23 cellular contexts compared by ENCODE assay signal in the genomic region with DNA sequence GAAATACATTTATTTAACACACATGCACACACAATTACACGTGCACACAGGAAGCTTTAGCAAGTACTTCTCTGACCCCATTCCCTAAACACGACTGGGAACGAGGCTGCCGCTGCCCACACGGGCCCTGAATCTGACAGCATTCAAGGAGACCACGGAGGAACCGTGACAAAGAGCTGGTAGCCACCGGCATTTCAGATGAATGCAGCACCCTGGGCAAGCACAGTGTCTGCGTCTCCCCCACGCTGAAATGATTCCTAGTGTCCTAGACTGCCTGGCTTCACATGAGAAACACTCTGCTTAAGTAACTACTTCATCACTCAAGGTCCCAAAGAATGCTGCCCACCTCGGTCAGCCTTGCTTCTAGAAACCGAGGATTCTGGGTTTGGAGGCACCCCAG.
A peak's percentile ranks its signal among the peaks of the same experiment; 100 is the strongest.
DNase-seq lines count a peak whose midpoint lies in the region; ATAC-seq and TF ChIP-seq lines count a peak whose summit lies in the region.
"Had no signal": no experiment of that assay in that cellular context is flagged by ENCODE, and none has a peak within 500 bp of the region (broad histone marks: within the 10 kb centered on the region; RNA-seq: fewer than 3 reads in every experiment).

No MANE protein-coding gene starts in this region.

- 70 to 86% methylated on average over 12 of the region's 12 CpGs for WGBS in esophagus squamous epithelium, 2 donors
- no CpG with 5 or more reads among the region's 12 CpGs for WGBS in trophoblast cell (ENCODE audit: extremely low coverage, insufficient coverage, insufficient read length)

- H3K23ac ChIP-seq in trophoblast cell (ENCODE audit: low read length), result no peak overlapping the region

- no peak overlapping the region for H2BK5ac ChIP-seq in trophoblast cell (ENCODE audit: low read depth, low read length, poor library complexity)

- H3K9ac ChIP-seq in trophoblast cell (ENCODE audit: low read length) (no peak overlapping the region), PC-3 (ENCODE audit: low read length) (no peak overlapping the region)
- H3K9ac ChIP-seq: KMS-11 had no signal

- no peak for TF ChIP-seq CTCF in activated CD8-positive, alpha-beta T cell treated with anti-CD3 and anti-CD28 coated beads for 36 hours (IDR thresholded peaks at IDR 0.05)
- TF ChIP-seq CTCF in esophagus squamous epithelium (IDR thresholded peaks at IDR 0.05), result no peak
- no peak for TF ChIP-seq CTCF in tibial artery (IDR thresholded peaks at IDR 0.05)
- TF ChIP-seq CTCF in PC-3 (conservative IDR thresholded peaks at IDR 0.05; ENCODE audit: low read depth, low read length), result no peak

- DNase-seq in activated CD8-positive, alpha-beta T cell treated with anti-CD3 and anti-CD28 coated beads, Interleukin-2, amount 10 ng/mL, durations not matched to agents 7 days and 5 days, result no peak
- DNase-seq in activated CD8-positive, alpha-beta T cell treated with anti-CD3 and anti-CD28 coated beads for 36 hours, result no peak
- DNase-seq in esophagus squamous epithelium (lab: John Stamatoyannopoulos, UW) (no peak), trophoblast cell (no peak), tibial artery (peak; percentile 12 to 56), PC-3 (no peak)
- DNase-seq: 8988T; amniotic stem cell; effector CD8-positive, alpha-beta T cell; HCEC 1CT; hypothalamus; mesendoderm; NCI-H1092; NCI-H510A treated with DMSO at 0.1 percent for 48 hours; stimulated activated CD4-positive, alpha-beta T cell treated with anti-CD3 and anti-CD28 coated beads, Interleukin-2, amount 100 ng/mL, for 24 hours; WERI-Rb-1 had no signal

- H3K9me3 Mint-ChIP-seq in activated CD8-positive, alpha-beta T cell treated with anti-CD3 and anti-CD28 coated beads, Interleukin-2, amount 10 ng/mL, durations not matched to agents 7 days and 5 days (ENCODE audit: insufficient read depth), result no peaks in the 10 kb centered on the region
- no peaks in the 10 kb centered on the region for H3K9me3 Mint-ChIP-seq in activated CD8-positive, alpha-beta T cell treated with anti-CD3 and anti-CD28 coated beads for 36 hours
- H3K9me3 Mint-ChIP-seq: activated T-helper 17 cell treated with anti-CD3 and anti-CD28 coated beads, Interleukin-2, amount 50 U/mL, for 72 hours; central memory CD8-positive, alpha-beta T cell had no signal

- H3K36me3 Mint-ChIP-seq in activated CD8-positive, alpha-beta T cell treated with anti-CD3 and anti-CD28 coated beads, Interleukin-2, amount 10 ng/mL, durations not matched to agents 7 days and 5 days (ENCODE audit: low read depth), result no peaks in the 10 kb centered on the region
- no peaks in the 10 kb centered on the region for H3K36me3 Mint-ChIP-seq in activated CD8-positive, alpha-beta T cell treated with anti-CD3 and anti-CD28 coated beads for 36 hours (ENCODE audit: low read depth)

- no peak overlapping the region for H2AFZ ChIP-seq in trophoblast cell (ENCODE audit: insufficient read depth, low read length, poor library complexity)
- no peak overlapping the region for H2AFZ ChIP-seq in PC-3 (ENCODE audit: low read length)

- no peak for TF ChIP-seq POLR2A in esophagus squamous epithelium (IDR thresholded peaks at IDR 0.05)

- H4K20me1 ChIP-seq in PC-3 (ENCODE audit: low read length), result no peaks in the 10 kb centered on the region

- no peak for ATAC-seq in activated CD8-positive, alpha-beta T cell treated with anti-CD3 and anti-CD28 coated beads, Interleukin-2, amount 10 ng/mL, durations not matched to agents 7 days and 5 days
- no peak for ATAC-seq in activated CD8-positive, alpha-beta T cell treated with anti-CD3 and anti-CD28 coated beads for 36 hours
- ATAC-seq in PC-3 (no peak), HG03565 (IDR thresholded peaks at IDR 0.05; ENCODE audit: unreplicated experiment) (no peak), GM19452 (IDR thresholded peaks at IDR 0.05; ENCODE audit: unreplicated experiment) (no peak)
- ATAC-seq: activated T-helper 17 cell treated with anti-CD3 and anti-CD28 coated beads, Interleukin-2, amount 50 U/mL, for 72 hours; right cardiac atrium had no signal

- H2BK120ac ChIP-seq in trophoblast cell (ENCODE audit: insufficient read depth, low read length, poor library complexity), result no peak overlapping the region

- H3F3A ChIP-seq in PC-3 (ENCODE audit: low read length, unreplicated experiment), result no peaks in the 10 kb centered on the region

- intact Hi-C loops in activated CD8-positive, alpha-beta T cell treated with anti-CD3 and anti-CD28 coated beads for 36 hours (cut with micrococcal nuclease), result no loop called here
- intact Hi-C loops in esophagus squamous epithelium (cut with DNase I) (no loop called here), tibial artery (cut with DNase I; ENCODE audit: low total_unique reads) (no loop called here), PC-3 (cut with micrococcal nuclease) (no loop called here)

- no peaks in the 10 kb centered on the region for H3K9me2 ChIP-seq in PC-3 (replicated peaks; ENCODE audit: low read length)

- BruUV-seq in PC-3 (replicated peaks; lab: Mats Ljungman, UMichigan), result no TSS peak

- no peak overlapping the region for H4K91ac ChIP-seq in trophoblast cell (ENCODE audit: low read depth, low read length)

- no peak overlapping the region for H3K18ac ChIP-seq in trophoblast cell (ENCODE audit: low read length)

- peak overlapping the region; percentile 7 for H2BK12ac ChIP-seq in trophoblast cell (ENCODE audit: low read length)

- H3K36me3 ChIP-seq in esophagus squamous epithelium (peaks cover 0 to 5% (median 0%) of the 10 kb centered on the region in 3 donors), trophoblast cell (ENCODE audit: control insufficient read depth in 1 of 2, insufficient read depth in 2 of 2, low read length in 2 of 2) (no peaks in the 10 kb centered on the region), tibial artery (no peaks in the 10 kb centered on the region), PC-3 (ENCODE audit: low read depth, low read length) (no peaks in the 10 kb centered on the region)
- H3K36me3 ChIP-seq: WERI-Rb-1 had no signal

- H3K9me3 ChIP-seq in esophagus squamous epithelium (no peaks in the 10 kb centered on the region), trophoblast cell (ENCODE audit: insufficient read depth, low read depth, low read length) (peaks cover 3% of the 10 kb centered on the region), tibial artery (no peaks in the 10 kb centered on the region), PC-3 (ENCODE audit: low read length) (no peaks in the 10 kb centered on the region)

- H3K27ac Mint-ChIP-seq in activated CD8-positive, alpha-beta T cell treated with anti-CD3 and anti-CD28 coated beads, Interleukin-2, amount 10 ng/mL, durations not matched to agents 7 days and 5 days, result peak overlapping the region; percentile 9
- H3K27ac Mint-ChIP-seq in activated CD8-positive, alpha-beta T cell treated with anti-CD3 and anti-CD28 coated beads for 36 hours, result no peak overlapping the region
- H3K27ac Mint-ChIP-seq: activated T-helper 17 cell treated with anti-CD3 and anti-CD28 coated beads, Interleukin-2, amount 50 U/mL, for 72 hours; B cell had no signal

- H3K4me1 ChIP-seq in esophagus squamous epithelium (peaks cover 0 to 95% (median 44%) of the 10 kb centered on the region in 3 donors), trophoblast cell (ENCODE audit: control insufficient read depth in 1 of 2, insufficient read depth in 2 of 2, low read length in 2 of 2) (peaks cover 11 to 15% of the 10 kb centered on the region in 2 experiments), tibial artery (peaks cover 0 to 32% (median 22%) of the 10 kb centered on the region in 4 donors), PC-3 (ENCODE audit: insufficient read depth, low read length) (no peaks in the 10 kb centered on the region)

- H3K4me3 ChIP-seq in esophagus squamous epithelium, result peak overlapping the region in 1 of 4 donors; percentile 59
- no peak overlapping the region for H3K4me3 ChIP-seq in trophoblast cell (ENCODE audit: low read depth, low read length)
- H3K4me3 ChIP-seq in tibial artery, result no peak overlapping the region
- no peak overlapping the region for H3K4me3 ChIP-seq in PC-3 (ENCODE audit: low read length)

- H3K79me2 ChIP-seq in trophoblast cell (ENCODE audit: control insufficient read depth, insufficient read depth, low read length, poor library complexity), result peaks cover 2% of the 10 kb centered on the region
- no peaks in the 10 kb centered on the region for H3K79me2 ChIP-seq in PC-3 (ENCODE audit: low read length)

- H3K14ac ChIP-seq in trophoblast cell (ENCODE audit: low read length), result no peak overlapping the region

- POLR2A ChIA-PET in activated CD8-positive, alpha-beta T cell treated with anti-CD3 and anti-CD28 coated beads, Interleukin-2, amount 10 ng/mL, durations not matched to agents 7 days and 5 days (lab: Charles Lee), result interaction anchor here (0.6 to 0.9 kb wide), 2 partner anchors 10 to 719 kb away, joined by 3 read pairs; partner anchors contain the start of gene NDUFA10
- POLR2A ChIA-PET in activated CD8-positive, alpha-beta T cell treated with anti-CD3 and anti-CD28 coated beads for 36 hours (lab: Charles Lee), result interaction anchor here (1.0 to 1.1 kb wide), 2 partner anchors 10 to 16 kb away, joined by 3 to 4 read pairs; no protein-coding TSS in a partner anchor
- POLR2A ChIA-PET in PC-3 (lab: Charles Lee; ENCODE audit: unreplicated experiment), result no interaction called here

- no peak overlapping the region for H2AK5ac ChIP-seq in trophoblast cell (ENCODE audit: low read length)

- H3K27me3 Mint-ChIP-seq in activated CD8-positive, alpha-beta T cell treated with anti-CD3 and anti-CD28 coated beads, Interleukin-2, amount 10 ng/mL, durations not matched to agents 7 days and 5 days (ENCODE audit: low read depth), result no peaks in the 10 kb centered on the region
- no peaks in the 10 kb centered on the region for H3K27me3 Mint-ChIP-seq in activated CD8-positive, alpha-beta T cell treated with anti-CD3 and anti-CD28 coated beads for 36 hours
- H3K27me3 Mint-ChIP-seq: activated T-helper 17 cell treated with anti-CD3 and anti-CD28 coated beads, Interleukin-2, amount 50 U/mL, for 72 hours; B cell; central memory CD8-positive, alpha-beta T cell had no signal

- H3K4me2 ChIP-seq in trophoblast cell (ENCODE audit: low read length) (no peak overlapping the region), PC-3 (ENCODE audit: low read length) (no peak overlapping the region)

- no peak overlapping the region for H3K4ac ChIP-seq in trophoblast cell (ENCODE audit: low read depth, low read length)

- H3K27me3 ChIP-seq in esophagus squamous epithelium, result no peaks in the 10 kb centered on the region
- H3K27me3 ChIP-seq in trophoblast cell (ENCODE audit: insufficient read depth, low read length), result no peaks in the 10 kb centered on the region
- no peaks in the 10 kb centered on the region for H3K27me3 ChIP-seq in tibial artery
- no peaks in the 10 kb centered on the region for H3K27me3 ChIP-seq in PC-3 (ENCODE audit: low read length)

- H3K27ac ChIP-seq in esophagus squamous epithelium (peak overlapping the region in 3 of 4 donors; percentile 82 to 89 (median 86)), trophoblast cell (ENCODE audit: low read depth, low read length) (no peak overlapping the region), tibial artery (no peak overlapping the region), PC-3 (ENCODE audit: low read length) (no peak overlapping the region)
- H3K27ac ChIP-seq: KMS-11, WERI-Rb-1 had no signal

- no peak overlapping the region for H4K12ac ChIP-seq in trophoblast cell (ENCODE audit: low read depth, low read length)

- H4K8ac ChIP-seq in trophoblast cell (ENCODE audit: low read depth, low read length), result no peak overlapping the region

- peaks cover 3% of the 10 kb centered on the region for H3K79me1 ChIP-seq in trophoblast cell (ENCODE audit: low read length)

- peaks cover 32% of the 10 kb centered on the region for H3K4me1 Mint-ChIP-seq in activated CD8-positive, alpha-beta T cell treated with anti-CD3 and anti-CD28 coated beads, Interleukin-2, amount 10 ng/mL, durations not matched to agents 7 days and 5 days (ENCODE audit: low read depth)
- H3K4me1 Mint-ChIP-seq in activated CD8-positive, alpha-beta T cell treated with anti-CD3 and anti-CD28 coated beads for 36 hours (ENCODE audit: low read depth), result peaks cover 22% of the 10 kb centered on the region

- no peak overlapping the region for H3K4me3 Mint-ChIP-seq in activated CD8-positive, alpha-beta T cell treated with anti-CD3 and anti-CD28 coated beads, Interleukin-2, amount 10 ng/mL, durations not matched to agents 7 days and 5 days
- no peak overlapping the region for H3K4me3 Mint-ChIP-seq in activated CD8-positive, alpha-beta T cell treated with anti-CD3 and anti-CD28 coated beads for 36 hours
- H3K4me3 Mint-ChIP-seq: activated T-helper 17 cell treated with anti-CD3 and anti-CD28 coated beads, Interleukin-2, amount 50 U/mL, for 72 hours; B cell; central memory CD8-positive, alpha-beta T cell had no signal

- CTCF ChIA-PET in activated CD8-positive, alpha-beta T cell treated with anti-CD3 and anti-CD28 coated beads, Interleukin-2, amount 10 ng/mL, durations not matched to agents 7 days and 5 days (lab: Charles Lee), result interaction anchor here (0.6 to 1.6 kb wide), 3 partner anchors 15 to 84 kb away, joined by 3 to 6 read pairs (median 5); no protein-coding TSS in a partner anchor
- CTCF ChIA-PET in activated CD8-positive, alpha-beta T cell treated with anti-CD3 and anti-CD28 coated beads for 36 hours (lab: Charles Lee), result no interaction called here
- CTCF ChIA-PET in PC-3 (lab: Charles Lee), result no interaction called here

Comparison
In these comparisons a context has a peak if more than half of its experiments do, and no peak if none do; other contexts are left out.
1. DNase-seq: peak in tibial artery (2 of 2); none in activated CD8-positive, alpha-beta T cell treated with anti-CD3 and anti-CD28 coated beads, Interleukin-2, amount 10 ng/mL, durations not matched to agents 7 days and 5 days (single experiment), activated CD8-positive, alpha-beta T cell treated with anti-CD3 and anti-CD28 coated beads for 36 hours (single experiment), esophagus squamous epithelium (single experiment), trophoblast cell (0 of 2) and PC-3 (single experiment).
2. H3K27ac ChIP-seq: peak in esophagus squamous epithelium (3 of 4); none in trophoblast cell (single experiment), tibial artery (0 of 2) and PC-3 (single experiment).